Comparison of ENCODE assay signal across 8 cellular contexts in genomic region chr22:42889290-42889689, GRCh38. TPM values are rescaled to one million over a fixed set of nuclear protein-coding genes. Genes with fewer than 3 reads are reported as not detected.
DNase-seq lines count a peak whose midpoint lies in the region; ATAC-seq and TF ChIP-seq lines count a peak whose summit lies in the region.
"Had no signal": no experiment of that assay in that cellular context is flagged by ENCODE, and none has a peak within 500 bp of the region (broad histone marks: within the 10 kb centered on the region; RNA-seq: fewer than 3 reads in every experiment).

No MANE protein-coding gene starts in this region.

- no peak for TF ChIP-seq CTCF in activated CD8-positive, alpha-beta T cell treated with anti-CD3 and anti-CD28 coated beads for 36 hours (IDR thresholded peaks at IDR 0.05)

- ATAC-seq in GM18861 (IDR thresholded peaks at IDR 0.05; ENCODE audit: unreplicated experiment) (peak; percentile 49), HG02970 (IDR thresholded peaks at IDR 0.05; ENCODE audit: low FRiP score, unreplicated experiment) (peak; percentile 53), sciatic nerve (peak; percentile 66), GM21526 (IDR thresholded peaks at IDR 0.05; ENCODE audit: low FRiP score, unreplicated experiment) (no peak)
- ATAC-seq in activated CD8-positive, alpha-beta T cell treated with anti-CD3 and anti-CD28 coated beads for 36 hours, result peak; percentile 61

- no peaks in the 10 kb centered on the region for H3K27me3 Mint-ChIP-seq in activated CD8-positive, alpha-beta T cell treated with anti-CD3 and anti-CD28 coated beads for 36 hours

- no peak for DNase-seq in activated CD8-positive, alpha-beta T cell treated with anti-CD3 and anti-CD28 coated beads for 36 hours
- DNase-seq in sciatic nerve (ENCODE audit: low spot score), result no peak
- no peak for DNase-seq in iPS-NIHi11 (ENCODE audit: low spot score)
- DNase-seq in stimulated activated CD4-positive, alpha-beta T cell treated with anti-CD3 and anti-CD28 coated beads, Interleukin-2, amount 100 ng/mL, for 24 hours, result no peak

- no peaks in the 10 kb centered on the region for H3K9me3 Mint-ChIP-seq in activated CD8-positive, alpha-beta T cell treated with anti-CD3 and anti-CD28 coated beads for 36 hours
- H3K9me3 Mint-ChIP-seq: mesothelial cell of epicardium had no signal

- intact Hi-C loops in activated CD8-positive, alpha-beta T cell treated with anti-CD3 and anti-CD28 coated beads for 36 hours (cut with micrococcal nuclease), result no loop called here
- intact Hi-C loops in sciatic nerve (cut with DNase I), result no loop called here

- H3K36me3 Mint-ChIP-seq in activated CD8-positive, alpha-beta T cell treated with anti-CD3 and anti-CD28 coated beads for 36 hours (ENCODE audit: low read depth), result peaks cover 6% of the 10 kb centered on the region

- H3K4me1 Mint-ChIP-seq in activated CD8-positive, alpha-beta T cell treated with anti-CD3 and anti-CD28 coated beads for 36 hours (ENCODE audit: low read depth), result peaks cover 15% of the 10 kb centered on the region
- H3K4me1 Mint-ChIP-seq: mesothelial cell of epicardium had no signal

- H3K27ac Mint-ChIP-seq in activated CD8-positive, alpha-beta T cell treated with anti-CD3 and anti-CD28 coated beads for 36 hours, result peak overlapping the region; percentile 40
- H3K27ac Mint-ChIP-seq: mesothelial cell of epicardium had no signal

- CTCF ChIA-PET in activated CD8-positive, alpha-beta T cell treated with anti-CD3 and anti-CD28 coated beads for 36 hours (lab: Charles Lee), result interaction anchor here (1.9 kb wide), 1 partner anchor 144 kb away, joined by 9 read pairs; no protein-coding TSS in a partner anchor

- POLR2A ChIA-PET in activated CD8-positive, alpha-beta T cell treated with anti-CD3 and anti-CD28 coated beads for 36 hours (lab: Charles Lee), result no interaction called here

- no peak overlapping the region for H3K4me3 Mint-ChIP-seq in activated CD8-positive, alpha-beta T cell treated with anti-CD3 and anti-CD28 coated beads for 36 hours
- H3K4me3 Mint-ChIP-seq: mesothelial cell of epicardium had no signal

RNA-seq across cellular contexts. Expression of gene ARFGAP3, which starts 32.2 kb away (rescaled TPM):
- 10 to 100 TPM; 27.1 to 27.2 TPM for total RNA-seq in activated CD8-positive, alpha-beta T cell treated with anti-CD3 and anti-CD28 coated beads for 36 hours
- 46.8 TPM for total RNA-seq in sciatic nerve
